In genomic region chr3:31531992-31532586, GRCh38 we compare ENCODE assay signal across 8 cellular contexts. TPM values are rescaled to one million over a fixed set of nuclear protein-coding genes. Genes with fewer than 3 reads are reported as not detected.
DNase-seq lines count a peak whose midpoint lies in the region; ATAC-seq, FAIRE-seq and TF ChIP-seq lines count a peak whose summit lies in the region.

No MANE protein-coding gene starts in this region.

- TF ChIP-seq CTCF in BJ (IDR thresholded peaks at IDR 0.05; ENCODE audit: insufficient read depth, low read depth, low read length), result no peak

- peak; percentile 91 for ATAC-seq in GM19324 (IDR thresholded peaks at IDR 0.05; ENCODE audit: low FRiP score, unreplicated experiment)
- ATAC-seq in HG03460 (IDR thresholded peaks at IDR 0.05; ENCODE audit: unreplicated experiment), result peak; percentile 82

- POLR2A ChIA-PET in BJ (lab: Charles Lee), result interaction anchor here (1.0 kb wide), 1 partner anchor 14 kb away, joined by 3 read pairs; no protein-coding TSS in a partner anchor

- peak overlapping the region; percentile 97 for H3K4me3 ChIP-seq in BJ (ENCODE audit: low read depth, low read length)

- H3K27me3 ChIP-seq in BJ (ENCODE audit: control insufficient read depth, insufficient read depth, low read length), result peaks cover 4% of the 10 kb centered on the region

- H3K36me3 ChIP-seq in BJ (ENCODE audit: control insufficient read depth, insufficient read depth, low read length), result no peaks in the 10 kb centered on the region

- peak; percentile 14 for FAIRE-seq in colon (lab: Jason Lieb, UNC)

- CTCF ChIA-PET in BJ (lab: Yijun Ruan, JAX), result interaction anchor here (0.6 to 1.6 kb wide), 5 partner anchors 24 to 612 kb away, joined by 3 to 4 read pairs (median 3); no protein-coding TSS in a partner anchor

- DNase-seq in BJ (ENCODE audit: low read depth) (peak; percentile 87), NCI-H524 treated with DMSO at 0.1 percent for 48 hours (lab: John Stamatoyannopoulos, UW) (peak; percentile 78), kidney tubule cell (ENCODE audit: low spot score) (peak; percentile 99)
- peak; percentile 99 for DNase-seq in activated CD4-positive, alpha-beta T cell treated with anti-CD3 and anti-CD28 coated beads for 48 hours
- DNase-seq in stimulated activated CD4-positive, alpha-beta T cell treated with anti-CD3 and anti-CD28 coated beads, Interleukin-1b, Interleukin-23, amount 100 ng/mL, for 1 hour (ENCODE audit: low read depth in 2 of 2), result peak; percentile 97

RNA-seq across cellular contexts. Expression of gene STT3B, which starts 0.6 kb away (rescaled TPM):
- polyA plus RNA-seq in BJ (2011; rRNA removed), result 39.7 and 86.5 TPM in 2 replicates
- polyA minus RNA-seq in BJ (2011; rRNA and poly(A)+ RNA removed), result 48.2 and 53.2 TPM in 2 replicates

Comparison
In these comparisons a context has a peak if more than half of its experiments do, and no peak if none do; other contexts are left out.
1. Peak in every context shown above with its lines: DNase-seq, ATAC-seq and H3K4me3 ChIP-seq.